ENCODE assay signal across 25 cellular contexts in genomic region chr2:173972165-173972564, GRCh38.
"Had no signal": no experiment of that assay in that cellular context is flagged by ENCODE, and none has a peak within 500 bp of the region (broad histone marks: within the 10 kb centered on the region; RNA-seq: fewer than 3 reads in every experiment).

No MANE protein-coding gene starts in this region.

- H3K36me3 ChIP-seq: colonic mucosa, esophagus muscularis mucosa, gastroesophageal sphincter, heart left ventricle, left ventricle myocardium inferior, lower lobe of right lung, neutrophil, pancreas, right atrium auricular region, sigmoid colon, spleen, thoracic aorta, tibial nerve, upper lobe of left lung, uterus had no signal

- H3K9me3 ChIP-seq: colonic mucosa, esophagus muscularis mucosa, gastroesophageal sphincter, heart left ventricle, left ventricle myocardium inferior, lower lobe of right lung, neutrophil, pancreas, right atrium auricular region, sigmoid colon, spleen, thoracic aorta, tibial nerve, upper lobe of left lung, uterus had no signal

- H3K27ac Mint-ChIP-seq: dendritic cell treated with granulocyte-macrophage colony-stimulating factor and Interleukin-4, amounts not matched to agents 40 ng/mL and 50 ng/mL, for 4 days; endodermal cell; stimulated activated memory B cell treated with anti-CD40 and anti-IgM and Interleukin-4, amounts not matched to agents 10 μg/mL and 1 μg/mL and 100 μg/mL, for 72 hours; stimulated activated naive CD8-positive, alpha-beta T cell treated with anti-CD3 and anti-CD28 coated beads, Interleukin-15, Interleukin-2, amounts not matched to agents 100 ng/mL and 50 ng/mL, for 24 hours had no signal

- H3K36me3 Mint-ChIP-seq: naive thymus-derived CD8-positive, alpha-beta T cell had no signal

- H3K4me3 ChIP-seq: colonic mucosa, esophagus muscularis mucosa, gastroesophageal sphincter, heart left ventricle, hepatocyte, left ventricle myocardium inferior, lower lobe of right lung, pancreas, right atrium auricular region, sigmoid colon, spleen, thoracic aorta, tibial nerve, upper lobe of left lung, uterus had no signal

- H2AFZ ChIP-seq: hepatocyte had no signal

- H3K4me1 ChIP-seq: gastroesophageal sphincter, lower lobe of right lung, right atrium auricular region, sigmoid colon, tibial nerve, upper lobe of left lung, uterus had no signal

- H3K4me2 ChIP-seq: hepatocyte had no signal

- FAIRE-seq: pancreas had no signal

- H3K27ac ChIP-seq: colonic mucosa, esophagus muscularis mucosa, foreskin keratinocyte, gastroesophageal sphincter, heart left ventricle, left ventricle myocardium inferior, lower lobe of right lung, neutrophil, pancreas, right atrium auricular region, sigmoid colon, spleen, thoracic aorta, tibial nerve, upper lobe of left lung, uterus had no signal

- H3K27me3 ChIP-seq: colonic mucosa, esophagus muscularis mucosa, foreskin keratinocyte, gastroesophageal sphincter, heart left ventricle, hepatocyte, neutrophil, pancreas, right atrium auricular region, sigmoid colon, spleen, tibial nerve, upper lobe of left lung, uterus had no signal

- ATAC-seq: gastroesophageal sphincter; heart left ventricle; left colon; lower lobe of right lung; naive thymus-derived CD8-positive, alpha-beta T cell; pancreas; stimulated activated memory B cell treated with anti-CD40 and anti-IgM and Interleukin-4, amounts not matched to agents 10 μg/mL and 1 μg/mL and 100 μg/mL, for 72 hours had no signal

- H3K4me3 Mint-ChIP-seq: dendritic cell treated with granulocyte-macrophage colony-stimulating factor and Interleukin-4, amounts not matched to agents 40 ng/mL and 50 ng/mL, for 4 days; endodermal cell; naive thymus-derived CD8-positive, alpha-beta T cell; stimulated activated memory B cell treated with anti-CD40 and anti-IgM and Interleukin-4, amounts not matched to agents 10 μg/mL and 1 μg/mL and 100 μg/mL, for 72 hours; stimulated activated naive CD8-positive, alpha-beta T cell treated with anti-CD3 and anti-CD28 coated beads, Interleukin-15, Interleukin-2, amounts not matched to agents 100 ng/mL and 50 ng/mL, for 24 hours had no signal

- H3K9me3 Mint-ChIP-seq: dendritic cell treated with granulocyte-macrophage colony-stimulating factor and Interleukin-4, amounts not matched to agents 40 ng/mL and 50 ng/mL, for 4 days; endodermal cell; naive thymus-derived CD8-positive, alpha-beta T cell; stimulated activated memory B cell treated with anti-CD40 and anti-IgM and Interleukin-4, amounts not matched to agents 10 μg/mL and 1 μg/mL and 100 μg/mL, for 72 hours; stimulated activated naive CD8-positive, alpha-beta T cell treated with anti-CD3 and anti-CD28 coated beads, Interleukin-15, Interleukin-2, amounts not matched to agents 100 ng/mL and 50 ng/mL, for 24 hours had no signal

- H3K27me3 Mint-ChIP-seq: stimulated activated memory B cell treated with anti-CD40 and anti-IgM and Interleukin-4, amounts not matched to agents 10 μg/mL and 1 μg/mL and 100 μg/mL, for 72 hours; stimulated activated naive CD8-positive, alpha-beta T cell treated with anti-CD3 and anti-CD28 coated beads, Interleukin-15, Interleukin-2, amounts not matched to agents 100 ng/mL and 50 ng/mL, for 24 hours had no signal

- DNase-seq: colonic mucosa; effector CD8-positive, alpha-beta T cell; endodermal cell; heart left ventricle; left colon; left ventricle myocardium inferior; lower lobe of right lung; naive thymus-derived CD8-positive, alpha-beta T cell; pancreas; sigmoid colon; spleen; stimulated activated CD4-positive, alpha-beta T cell treated with anti-CD3 and anti-CD28 coated beads, Interleukin-4, amount 100 ng/mL, for 4 hours; upper lobe of left lung; uterus had no signal
